Comparison of ENCODE assay signal across 16 cellular contexts in genomic region chr9:106560540-106560939, GRCh38.
DNase-seq lines count a peak whose midpoint lies in the region; ATAC-seq and TF ChIP-seq lines count a peak whose summit lies in the region.
"Had no signal": no experiment of that assay in that cellular context is flagged by ENCODE, and none has a peak within 500 bp of the region (broad histone marks: within the 10 kb centered on the region; RNA-seq: fewer than 3 reads in every experiment).

No MANE protein-coding gene starts in this region.

- H3K4me1 ChIP-seq in smooth muscle cell (ENCODE audit: low read depth): no peaks in the 10 kb centered on the region
- H3K4me1 ChIP-seq: A549 had no signal

- no peak overlapping the region for H3K27ac Mint-ChIP-seq in chondrocyte (ENCODE audit: unreplicated experiment)
- H3K27ac Mint-ChIP-seq: activated CD8-positive, alpha-beta T cell treated with anti-CD3 and anti-CD28 coated beads for 36 hours; CD4-positive, alpha-beta memory T cell had no signal

- no peaks in the 10 kb centered on the region for H3K9me3 Mint-ChIP-seq in chondrocyte (ENCODE audit: low read depth)

- H3K27me3 ChIP-seq in smooth muscle cell (ENCODE audit: low read depth): no peaks in the 10 kb centered on the region

- H3K36me3 ChIP-seq in smooth muscle cell (ENCODE audit: low read depth): no peaks in the 10 kb centered on the region

- no peaks in the 10 kb centered on the region for H3K27me3 Mint-ChIP-seq in chondrocyte (ENCODE audit: low read depth)
- H3K27me3 Mint-ChIP-seq: activated CD8-positive, alpha-beta T cell treated with anti-CD3 and anti-CD28 coated beads for 36 hours; CD4-positive, alpha-beta memory T cell had no signal

- no peaks in the 10 kb centered on the region for H3K9me3 ChIP-seq in smooth muscle cell (replicated peaks; ENCODE audit: low read depth)
- H3K9me3 ChIP-seq: A549 had no signal

- no peaks in the 10 kb centered on the region for H3K36me3 Mint-ChIP-seq in chondrocyte (ENCODE audit: low read depth)

- ATAC-seq in GM21526 (IDR thresholded peaks at IDR 0.05; ENCODE audit: low FRiP score, unreplicated experiment): no peak
- ATAC-seq: A549; activated CD8-positive, alpha-beta T cell treated with anti-CD3 and anti-CD28 coated beads for 36 hours had no signal

- H3K4me2 ChIP-seq in smooth muscle cell: no peak overlapping the region
- H3K4me2 ChIP-seq: A549 had no signal

- 96% methylated on average over 1 of the region's 1 CpG for WGBS in smooth muscle cell (ENCODE audit: low lambda C conversion rate)

- no peaks in the 10 kb centered on the region for H3K4me1 Mint-ChIP-seq in chondrocyte (ENCODE audit: low read depth)
- H3K4me1 Mint-ChIP-seq: CD4-positive, alpha-beta memory T cell had no signal

- no peak overlapping the region for H3K4me3 Mint-ChIP-seq in chondrocyte (ENCODE audit: unreplicated experiment)
- H3K4me3 Mint-ChIP-seq: activated CD8-positive, alpha-beta T cell treated with anti-CD3 and anti-CD28 coated beads for 36 hours; CD4-positive, alpha-beta memory T cell had no signal

- no peak overlapping the region for H3K4me3 ChIP-seq in smooth muscle cell
- H3K4me3 ChIP-seq: A549, SK-N-MC had no signal

- H3K9ac ChIP-seq in smooth muscle cell (ENCODE audit: low read depth): no peak overlapping the region

- TF ChIP-seq CTCF in chondrocyte (IDR thresholded peaks at IDR 0.05) (peak; percentile 62), smooth muscle cell (IDR thresholded peaks at IDR 0.05; ENCODE audit: borderline replicate concordance, insufficient read depth, poor library complexity, severe bottlenecking) (peak; percentile 15)

- H3K27ac ChIP-seq in smooth muscle cell (ENCODE audit: low read depth): no peak overlapping the region
- H3K27ac ChIP-seq: A549, SK-N-MC had no signal

- H3F3A ChIP-seq in smooth muscle cell (ENCODE audit: low read depth): no peaks in the 10 kb centered on the region

- H3K79me2 ChIP-seq in smooth muscle cell (ENCODE audit: low read depth): no peaks in the 10 kb centered on the region

- no peaks in the 10 kb centered on the region for H4K20me1 ChIP-seq in smooth muscle cell (ENCODE audit: low read depth)

- DNase-seq in NCI-H82 (lab: John Stamatoyannopoulos, UW) (peak; percentile 1), NCI-H82 treated with DMSO at 0.1 percent for 48 hours (lab: John Stamatoyannopoulos, UW; ENCODE audit: unreplicated experiment) (no peak), NAMALWA (ENCODE audit: low spot score) (peak; percentile 26), chondrocyte (ENCODE audit: low spot score) (no peak), smooth muscle cell (lab: John Stamatoyannopoulos, UW; ENCODE audit: unreplicated experiment) (no peak), NCI-H1694 (lab: John Stamatoyannopoulos, UW) (no peak)
- DNase-seq in activated CD4-positive, alpha-beta T cell treated with anti-CD3 and anti-CD28 coated beads, Interleukin-2, amount 50 U/mL, for 48 hours: no peak
- DNase-seq: activated CD8-positive, alpha-beta T cell treated with anti-CD3 and anti-CD28 coated beads for 36 hours; CD4-positive, alpha-beta memory T cell; kidney glomerular epithelial cell; NCI-H2107; NK-92 treated with Interleukin-12 subunit alpha and Interleukin-12 subunit beta, amount 100 ng/mL, for 24 hours; posterior cingulate gyrus had no signal

- no peak overlapping the region for H2AFZ ChIP-seq in smooth muscle cell (ENCODE audit: low read depth)

Comparison
In these comparisons a context has a peak if more than half of its experiments do, and no peak if none do; other contexts are left out.
1. DNase-seq: peak in NCI-H82 (single experiment) and NAMALWA (single experiment); none in NCI-H82 treated with DMSO at 0.1 percent for 48 hours (single experiment), chondrocyte (single experiment), smooth muscle cell (single experiment), NCI-H1694 (single experiment) and activated CD4-positive, alpha-beta T cell treated with anti-CD3 and anti-CD28 coated beads, Interleukin-2, amount 50 U/mL, for 48 hours (0 of 2).